In the genomic region with DNA sequence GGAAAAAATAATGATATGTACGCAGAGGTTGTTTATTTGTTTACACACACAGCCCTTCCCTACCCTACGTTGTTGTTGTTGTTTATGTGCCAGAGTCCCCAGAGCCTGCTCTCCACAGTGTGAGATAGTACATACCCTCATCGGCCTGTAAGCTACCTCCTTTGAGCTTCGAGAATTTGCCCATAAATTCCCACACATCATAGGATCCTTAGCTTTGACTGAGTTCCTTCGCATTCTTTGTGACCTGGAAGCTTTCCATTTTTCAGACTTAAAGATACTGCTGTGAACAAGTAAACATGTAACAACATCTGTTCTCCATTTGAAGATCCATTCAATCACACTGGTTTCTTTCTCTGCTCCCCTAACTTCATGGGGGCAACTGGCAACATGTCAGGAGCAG, we compare ENCODE assay signal across 2 cellular contexts.
TF ChIP-seq lines count a peak whose summit lies in the region.

No MANE protein-coding gene starts in this region.

TF ChIP-seq in IMR-90, 13 proteins besides CTCF, POLR2A, EP300 and RAD21:
- TF ChIP-seq, protein P1, sequence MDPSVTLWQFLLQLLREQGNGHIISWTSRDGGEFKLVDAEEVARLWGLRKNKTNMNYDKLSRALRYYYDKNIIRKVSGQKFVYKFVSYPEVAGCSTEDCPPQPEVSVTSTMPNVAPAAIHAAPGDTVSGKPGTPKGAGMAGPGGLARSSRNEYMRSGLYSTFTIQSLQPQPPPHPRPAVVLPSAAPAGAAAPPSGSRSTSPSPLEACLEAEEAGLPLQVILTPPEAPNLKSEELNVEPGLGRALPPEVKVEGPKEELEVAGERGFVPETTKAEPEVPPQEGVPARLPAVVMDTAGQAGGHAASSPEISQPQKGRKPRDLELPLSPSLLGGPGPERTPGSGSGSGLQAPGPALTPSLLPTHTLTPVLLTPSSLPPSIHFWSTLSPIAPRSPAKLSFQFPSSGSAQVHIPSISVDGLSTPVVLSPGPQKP (IDR thresholded peaks at IDR 0.05; ENCODE audit: borderline replicate concordance, low read depth, low read length): no peak
- TF ChIP-seq CEBPB (IDR thresholded peaks at IDR 0.05; ENCODE audit: low read depth, low read length) (no peak), MAZ (IDR thresholded peaks at IDR 0.05; ENCODE audit: borderline replicate concordance, low read depth, low read length) (no peak), MXI1 (IDR thresholded peaks at IDR 0.05; ENCODE audit: borderline replicate concordance, low read depth, low read length) (no peak), MAFK (IDR thresholded peaks at IDR 0.05; ENCODE audit: low read depth, low read length) (no peak), FOS (IDR thresholded peaks at IDR 0.05; ENCODE audit: low read depth, low read length) (no peak), RCOR1 (IDR thresholded peaks at IDR 0.05; ENCODE audit: insufficient replicate concordance, low read length) (no peak), RFX5 (IDR thresholded peaks at IDR 0.05; ENCODE audit: low read depth, low read length) (no peak), SMC3 (IDR thresholded peaks at IDR 0.05; ENCODE audit: low read depth, low read length) (no peak), BHLHE40 (IDR thresholded peaks at IDR 0.05; ENCODE audit: low read depth, low read length) (no peak), CHD1 (IDR thresholded peaks at IDR 0.05; ENCODE audit: low read depth, low read length) (no peak), NFE2L2 (IDR thresholded peaks at IDR 0.05; ENCODE audit: low read depth, low read length) (no peak)
- TF ChIP-seq, protein P2, sequence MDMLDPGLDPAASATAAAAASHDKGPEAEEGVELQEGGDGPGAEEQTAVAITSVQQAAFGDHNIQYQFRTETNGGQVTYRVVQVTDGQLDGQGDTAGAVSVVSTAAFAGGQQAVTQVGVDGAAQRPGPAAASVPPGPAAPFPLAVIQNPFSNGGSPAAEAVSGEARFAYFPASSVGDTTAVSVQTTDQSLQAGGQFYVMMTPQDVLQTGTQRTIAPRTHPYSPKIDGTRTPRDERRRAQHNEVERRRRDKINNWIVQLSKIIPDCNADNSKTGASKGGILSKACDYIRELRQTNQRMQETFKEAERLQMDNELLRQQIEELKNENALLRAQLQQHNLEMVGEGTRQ (IDR thresholded peaks at IDR 0.05; ENCODE audit: low read depth, low read length): no peak

TF ChIP-seq in H1, 55 proteins besides CTCF, POLR2A, EP300 and RAD21:
- TF ChIP-seq ASH2L (IDR thresholded peaks at IDR 0.05; ENCODE audit: low read length): no peak
- TF ChIP-seq, protein P3, sequence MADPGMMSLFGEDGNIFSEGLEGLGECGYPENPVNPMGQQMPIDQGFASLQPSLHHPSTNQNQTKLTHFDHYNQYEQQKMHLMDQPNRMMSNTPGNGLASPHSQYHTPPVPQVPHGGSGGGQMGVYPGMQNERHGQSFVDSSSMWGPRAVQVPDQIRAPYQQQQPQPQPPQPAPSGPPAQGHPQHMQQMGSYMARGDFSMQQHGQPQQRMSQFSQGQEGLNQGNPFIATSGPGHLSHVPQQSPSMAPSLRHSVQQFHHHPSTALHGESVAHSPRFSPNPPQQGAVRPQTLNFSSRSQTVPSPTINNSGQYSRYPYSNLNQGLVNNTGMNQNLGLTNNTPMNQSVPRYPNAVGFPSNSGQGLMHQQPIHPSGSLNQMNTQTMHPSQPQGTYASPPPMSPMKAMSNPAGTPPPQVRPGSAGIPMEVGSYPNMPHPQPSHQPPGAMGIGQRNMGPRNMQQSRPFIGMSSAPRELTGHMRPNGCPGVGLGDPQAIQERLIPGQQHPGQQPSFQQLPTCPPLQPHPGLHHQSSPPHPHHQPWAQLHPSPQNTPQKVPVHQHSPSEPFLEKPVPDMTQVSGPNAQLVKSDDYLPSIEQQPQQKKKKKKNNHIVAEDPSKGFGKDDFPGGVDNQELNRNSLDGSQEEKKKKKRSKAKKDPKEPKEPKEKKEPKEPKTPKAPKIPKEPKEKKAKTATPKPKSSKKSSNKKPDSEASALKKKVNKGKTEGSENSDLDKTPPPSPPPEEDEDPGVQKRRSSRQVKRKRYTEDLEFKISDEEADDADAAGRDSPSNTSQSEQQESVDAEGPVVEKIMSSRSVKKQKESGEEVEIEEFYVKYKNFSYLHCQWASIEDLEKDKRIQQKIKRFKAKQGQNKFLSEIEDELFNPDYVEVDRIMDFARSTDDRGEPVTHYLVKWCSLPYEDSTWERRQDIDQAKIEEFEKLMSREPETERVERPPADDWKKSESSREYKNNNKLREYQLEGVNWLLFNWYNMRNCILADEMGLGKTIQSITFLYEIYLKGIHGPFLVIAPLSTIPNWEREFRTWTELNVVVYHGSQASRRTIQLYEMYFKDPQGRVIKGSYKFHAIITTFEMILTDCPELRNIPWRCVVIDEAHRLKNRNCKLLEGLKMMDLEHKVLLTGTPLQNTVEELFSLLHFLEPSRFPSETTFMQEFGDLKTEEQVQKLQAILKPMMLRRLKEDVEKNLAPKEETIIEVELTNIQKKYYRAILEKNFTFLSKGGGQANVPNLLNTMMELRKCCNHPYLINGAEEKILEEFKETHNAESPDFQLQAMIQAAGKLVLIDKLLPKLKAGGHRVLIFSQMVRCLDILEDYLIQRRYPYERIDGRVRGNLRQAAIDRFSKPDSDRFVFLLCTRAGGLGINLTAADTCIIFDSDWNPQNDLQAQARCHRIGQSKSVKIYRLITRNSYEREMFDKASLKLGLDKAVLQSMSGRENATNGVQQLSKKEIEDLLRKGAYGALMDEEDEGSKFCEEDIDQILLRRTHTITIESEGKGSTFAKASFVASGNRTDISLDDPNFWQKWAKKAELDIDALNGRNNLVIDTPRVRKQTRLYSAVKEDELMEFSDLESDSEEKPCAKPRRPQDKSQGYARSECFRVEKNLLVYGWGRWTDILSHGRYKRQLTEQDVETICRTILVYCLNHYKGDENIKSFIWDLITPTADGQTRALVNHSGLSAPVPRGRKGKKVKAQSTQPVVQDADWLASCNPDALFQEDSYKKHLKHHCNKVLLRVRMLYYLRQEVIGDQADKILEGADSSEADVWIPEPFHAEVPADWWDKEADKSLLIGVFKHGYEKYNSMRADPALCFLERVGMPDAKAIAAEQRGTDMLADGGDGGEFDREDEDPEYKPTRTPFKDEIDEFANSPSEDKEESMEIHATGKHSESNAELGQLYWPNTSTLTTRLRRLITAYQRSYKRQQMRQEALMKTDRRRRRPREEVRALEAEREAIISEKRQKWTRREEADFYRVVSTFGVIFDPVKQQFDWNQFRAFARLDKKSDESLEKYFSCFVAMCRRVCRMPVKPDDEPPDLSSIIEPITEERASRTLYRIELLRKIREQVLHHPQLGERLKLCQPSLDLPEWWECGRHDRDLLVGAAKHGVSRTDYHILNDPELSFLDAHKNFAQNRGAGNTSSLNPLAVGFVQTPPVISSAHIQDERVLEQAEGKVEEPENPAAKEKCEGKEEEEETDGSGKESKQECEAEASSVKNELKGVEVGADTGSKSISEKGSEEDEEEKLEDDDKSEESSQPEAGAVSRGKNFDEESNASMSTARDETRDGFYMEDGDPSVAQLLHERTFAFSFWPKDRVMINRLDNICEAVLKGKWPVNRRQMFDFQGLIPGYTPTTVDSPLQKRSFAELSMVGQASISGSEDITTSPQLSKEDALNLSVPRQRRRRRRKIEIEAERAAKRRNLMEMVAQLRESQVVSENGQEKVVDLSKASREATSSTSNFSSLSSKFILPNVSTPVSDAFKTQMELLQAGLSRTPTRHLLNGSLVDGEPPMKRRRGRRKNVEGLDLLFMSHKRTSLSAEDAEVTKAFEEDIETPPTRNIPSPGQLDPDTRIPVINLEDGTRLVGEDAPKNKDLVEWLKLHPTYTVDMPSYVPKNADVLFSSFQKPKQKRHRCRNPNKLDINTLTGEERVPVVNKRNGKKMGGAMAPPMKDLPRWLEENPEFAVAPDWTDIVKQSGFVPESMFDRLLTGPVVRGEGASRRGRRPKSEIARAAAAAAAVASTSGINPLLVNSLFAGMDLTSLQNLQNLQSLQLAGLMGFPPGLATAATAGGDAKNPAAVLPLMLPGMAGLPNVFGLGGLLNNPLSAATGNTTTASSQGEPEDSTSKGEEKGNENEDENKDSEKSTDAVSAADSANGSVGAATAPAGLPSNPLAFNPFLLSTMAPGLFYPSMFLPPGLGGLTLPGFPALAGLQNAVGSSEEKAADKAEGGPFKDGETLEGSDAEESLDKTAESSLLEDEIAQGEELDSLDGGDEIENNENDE (IDR thresholded peaks at IDR 0.05; ENCODE audit: insufficient replicate concordance, low read length): no peak
- no peak for TF ChIP-seq SRF (IDR thresholded peaks at IDR 0.05; ENCODE audit: low read depth, low read length)
- no peak for TF ChIP-seq CREB1 (IDR thresholded peaks at IDR 0.05)
- TF ChIP-seq MAFK (IDR thresholded peaks at IDR 0.05; ENCODE audit: low read depth, low read length): no peak
- no peak for TF ChIP-seq CTBP2 (IDR thresholded peaks at IDR 0.05; ENCODE audit: borderline replicate concordance, insufficient read depth, insufficient read length, low read length)
- TF ChIP-seq TAF7 (optimal IDR thresholded peaks at IDR 0.05; ENCODE audit: borderline replicate concordance, low read depth, low read length): no peak
- no peak for TF ChIP-seq YY1 (IDR thresholded peaks at IDR 0.05; ENCODE audit: low read depth, low read length)
- TF ChIP-seq SP1 (IDR thresholded peaks at IDR 0.05; ENCODE audit: low read depth, low read length): no peak
- no peak for TF ChIP-seq NRF1 (IDR thresholded peaks at IDR 0.05; ENCODE audit: low read depth, low read length)
- TF ChIP-seq RNF2 (IDR thresholded peaks at IDR 0.05; ENCODE audit: borderline replicate concordance, low read depth, low read length, missing control alignments, poor library complexity, severe bottlenecking): no peak
- TF ChIP-seq HDAC6 (IDR thresholded peaks at IDR 0.05; ENCODE audit: low read depth, low read length): no peak
- TF ChIP-seq, protein P4, sequence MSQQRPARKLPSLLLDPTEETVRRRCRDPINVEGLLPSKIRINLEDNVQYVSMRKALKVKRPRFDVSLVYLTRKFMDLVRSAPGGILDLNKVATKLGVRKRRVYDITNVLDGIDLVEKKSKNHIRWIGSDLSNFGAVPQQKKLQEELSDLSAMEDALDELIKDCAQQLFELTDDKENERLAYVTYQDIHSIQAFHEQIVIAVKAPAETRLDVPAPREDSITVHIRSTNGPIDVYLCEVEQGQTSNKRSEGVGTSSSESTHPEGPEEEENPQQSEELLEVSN (IDR thresholded peaks at IDR 0.05): no peak
- TF ChIP-seq RBBP5 (IDR thresholded peaks at IDR 0.05; ENCODE audit: borderline replicate concordance, low read depth, low read length): no peak
- TF ChIP-seq SUZ12 (IDR thresholded peaks at IDR 0.05; ENCODE audit: low read length): no peak
- TF ChIP-seq KDM5A (IDR thresholded peaks at IDR 0.05; ENCODE audit: low read length): no peak
- TF ChIP-seq EZH2 (IDR thresholded peaks at IDR 0.05; ENCODE audit: low read depth, low read length, severe bottlenecking): no peak
- no peak for TF ChIP-seq NANOG (IDR thresholded peaks at IDR 0.05; ENCODE audit: insufficient read depth, low read depth, low read length, poor library complexity, severe bottlenecking)
